Comparison of ENCODE assay signal across 8 cellular contexts in the genomic region with DNA sequence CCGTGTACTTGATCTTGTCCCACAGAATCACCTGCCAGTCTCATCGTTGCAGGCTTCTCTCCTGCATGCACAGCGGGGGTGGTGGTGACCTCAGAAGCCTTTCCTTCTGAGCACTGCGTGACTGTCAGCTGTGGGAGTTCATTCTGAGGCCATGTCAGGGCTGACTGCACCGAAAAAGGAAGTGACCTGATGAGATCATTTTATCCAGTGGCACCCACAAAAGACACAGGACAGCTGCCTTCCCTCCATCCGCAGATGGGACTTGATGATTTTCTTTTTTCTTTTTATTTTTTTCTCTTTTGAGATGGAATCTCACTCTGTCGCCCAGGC.
DNase-seq lines count a peak whose midpoint lies in the region; ATAC-seq, FAIRE-seq and TF ChIP-seq lines count a peak whose summit lies in the region.

No MANE protein-coding gene starts in this region.

- H3K27ac ChIP-seq in GM12878 (ENCODE audit: control insufficient read depth, insufficient read depth) = peak overlapping the region; percentile 60
- no peak overlapping the region for H3K27ac ChIP-seq in GM23338 (ENCODE audit: low read depth)

- peak; percentile 97 for FAIRE-seq in GM12878 (lab: Jason Lieb, UNC)

- peak; percentile 100 for TF ChIP-seq EP300 in GM12878 (IDR thresholded peaks at IDR 0.05; ENCODE audit: borderline replicate concordance in 1 of 2, control insufficient read depth in 1 of 2, low read depth in 2 of 2, low read length in 2 of 2)

- peaks cover 9% of the 10 kb centered on the region for H3K27me3 Mint-ChIP-seq in GM23338 (ENCODE audit: insufficient read depth, low read depth, poor library complexity)

- H3K36me3 Mint-ChIP-seq in GM23338 (ENCODE audit: low read depth) = peaks cover 50% of the 10 kb centered on the region

- H3K9me3 ChIP-seq in GM12878 (replicated peaks; ENCODE audit: control insufficient read depth, insufficient read depth, low read length) = no peaks in the 10 kb centered on the region

- H3K27ac Mint-ChIP-seq in GM23338 = no peak overlapping the region; the same call in 1 of the 2 replicates

- H3K4me1 ChIP-seq in GM12878 (ENCODE audit: control insufficient read depth, insufficient read depth, low read length) (peaks cover 37% of the 10 kb centered on the region), GM23338 (ENCODE audit: insufficient read depth) (no peaks in the 10 kb centered on the region)

- no peaks in the 10 kb centered on the region for H3K9me3 Mint-ChIP-seq in GM23338

- DNase-seq in GM12864 (ENCODE audit: low read depth) (peak; percentile 92), GM12878 (ENCODE audit: low read depth, low spot score) (peak; percentile 87), myocyte (ENCODE audit: low read depth) (peak; percentile 91), GM23338 (ENCODE audit: low spot score) (no peak), activated gamma-delta T cell treated with Interleukin-2 at 50 U/mL for 16 hours (no peak), NCI-H2029 (lab: John Stamatoyannopoulos, UW) (no peak)

- peak overlapping the region; percentile 81 for H3K4me2 ChIP-seq in GM12878 (ENCODE audit: control insufficient read depth, insufficient read depth)
- no peak overlapping the region for H3K4me2 ChIP-seq in GM23338

- CTCF ChIA-PET in GM12878 (lab: Yijun Ruan, JAX) = interaction anchor here (0.6 to 2.4 kb wide), 3 partner anchors 16 to 1318 kb away, joined by 3 to 13 read pairs (median 4); no protein-coding TSS in a partner anchor

- in situ Hi-C loops in GM12878 (cut with MboI) = loop anchor here (5.0 kb wide), 1 partner anchor 1309 kb away; no protein-coding TSS in a partner anchor

- RAD21 ChIA-PET in GM12878 (lab: Charles Lee; ENCODE audit: unreplicated experiment) = interaction anchor here (0.7 to 2.8 kb wide), 3 partner anchors 17 to 139 kb away, joined by 4 to 12 read pairs (median 5); no protein-coding TSS in a partner anchor

- no peak for TF ChIP-seq CTCF in GM12864 (IDR thresholded peaks at IDR 0.05; ENCODE audit: low read depth, low read length, missing control alignments)
- TF ChIP-seq CTCF in GM12878 (IDR thresholded peaks at IDR 0.05 in 2 of 3, conservative IDR thresholded peaks at IDR 0.05 in 1 of 3; ENCODE audit: control insufficient read depth in 2 of 3, extremely low read depth in 1 of 3, insufficient read depth in 1 of 3, low read depth in 3 of 3, low read length in 3 of 3) = no peak
- no peak for TF ChIP-seq CTCF in GM23338 (conservative IDR thresholded peaks at IDR 0.05; ENCODE audit: low read depth in 2 of 2)

- H3F3A ChIP-seq in GM23338 (replicated peaks; ENCODE audit: low read depth) = 0 out of 2 replicates have a peak, but pooled peaks cover 7% of the 10 kb centered on the region

- intact Hi-C loops in GM12878 (cut with micrococcal nuclease; ENCODE audit: unreplicated experiment) = loop anchor here (1.0 to 10.0 kb wide), 6 partner anchors 27 to 573 kb away; partner anchors contain the start of genes ANKRD10, ING1 and RAB20

- ATAC-seq in GM21367 (IDR thresholded peaks at IDR 0.05; ENCODE audit: unreplicated experiment) (peak; percentile 98), HG03521 (IDR thresholded peaks at IDR 0.05; ENCODE audit: unreplicated experiment) (peak; percentile 94), GM12878 (peak; percentile 96), GM23338 (no peak)

- no peak overlapping the region for H2AFZ ChIP-seq in GM12878 (ENCODE audit: control insufficient read depth, low read depth, low read length)
- H2AFZ ChIP-seq in GM23338 = no peak overlapping the region

- 2% methylated on average over 6 of the region's 7 CpGs for WGBS in GM12878 (ENCODE audit: insufficient coverage, insufficient replicate concordance, low lambda C conversion rate, missing lambda C conversion rate)

- no peak overlapping the region for H3K4me3 ChIP-seq in GM12864 (ENCODE audit: low read depth, low read length)
- peak overlapping the region; percentile 42; the same call in 1 of the 2 replicates for H3K4me3 ChIP-seq in GM12878
- H3K4me3 ChIP-seq in GM23338 = no peak overlapping the region

- no peaks in the 10 kb centered on the region for H3K27me3 ChIP-seq in GM12878 (replicated peaks in 1 of 2; ENCODE audit: control insufficient read depth in 2 of 2, insufficient read depth in 2 of 2, low read length in 1 of 2)
- no peaks in the 10 kb centered on the region for H3K27me3 ChIP-seq in GM23338 (ENCODE audit: insufficient read depth)

- H4K20me1 ChIP-seq in GM12878 (ENCODE audit: control insufficient read depth, insufficient read depth) (no peaks in the 10 kb centered on the region), GM23338 (replicated peaks; ENCODE audit: insufficient read depth) (no peaks in the 10 kb centered on the region)

- no peak overlapping the region; the same call in 1 of the 2 replicates for H3K9ac ChIP-seq in GM12878 (ENCODE audit: control insufficient read depth, insufficient read depth, low read length)

- peak; percentile 68 for TF ChIP-seq POLR2A in GM12878 (IDR thresholded peaks at IDR 0.05; ENCODE audit: low read depth, low read length)

- BruUV-seq in GM12878 (replicated peaks; lab: Mats Ljungman, UMichigan) = no TSS peak

- no peak overlapping the region for H3K4me3 Mint-ChIP-seq in GM23338

- H3K79me2 ChIP-seq in GM12878 (ENCODE audit: control insufficient read depth, insufficient read depth, low read length) = no peaks in the 10 kb centered on the region
- H3K79me2 ChIP-seq in GM23338 (replicated peaks; ENCODE audit: insufficient read depth) = no peaks in the 10 kb centered on the region

- POLR2A ChIA-PET in GM12878 (lab: Charles Lee) = interaction anchor here (0.5 to 1.3 kb wide), 4 partner anchors 12 to 483 kb away, joined by 3 read pairs; partner anchors contain the start of gene RAB20

- H3K9me2 ChIP-seq in GM23338 (ENCODE audit: insufficient read depth) = no peaks in the 10 kb centered on the region

- peak; percentile 3; the same call in 1 of the 2 replicates for TF ChIP-seq RAD21 in GM12878 (IDR thresholded peaks at IDR 0.05; ENCODE audit: insufficient read depth, low read depth, low read length)

- SMC1A ChIA-PET in GM12878 (lab: Charles Lee; ENCODE audit: uncharacterized antibody, unreplicated experiment) = interaction anchor here (0.6 to 2.8 kb wide), 5 partner anchors 10 to 490 kb away, joined by 3 to 10 read pairs (median 3); no protein-coding TSS in a partner anchor

- H3K36me3 ChIP-seq in GM12878 (ENCODE audit: control insufficient read depth in 2 of 2, insufficient read depth in 2 of 2, low read length in 1 of 2) (no peaks in the 10 kb centered on the region), GM23338 (ENCODE audit: insufficient read depth) (peaks cover 4% of the 10 kb centered on the region; the same call in 1 of the 2 replicates)

- H3K4me1 Mint-ChIP-seq in GM23338 = peaks cover 13% of the 10 kb centered on the region

TF ChIP-seq in GM12878, 131 proteins besides CTCF, POLR2A, EP300 and RAD21 (continues in another document):
- TF ChIP-seq CREM (IDR thresholded peaks at IDR 0.05; ENCODE audit: low read depth) (peak; percentile 97), TBL1XR1 (IDR thresholded peaks at IDR 0.05; ENCODE audit: low read depth, low read length) (peak; percentile 94), WRNIP1 (IDR thresholded peaks at IDR 0.05; ENCODE audit: borderline replicate concordance, low read depth, low read length) (no peak), CEBPB (IDR thresholded peaks at IDR 0.05; ENCODE audit: borderline replicate concordance in 1 of 2, low read depth in 2 of 2, low read length in 2 of 2) (no peak; a peak in 2 of 4 replicates), BMI1 (IDR thresholded peaks at IDR 0.05; ENCODE audit: borderline replicate concordance) (peak; percentile 86)

Comparison
In these comparisons a context has a peak if more than half of its experiments do, and no peak if none do; other contexts are left out.
1. DNase-seq: peak in GM12864 (single experiment), GM12878 (single experiment) and myocyte (single experiment); none in GM23338 (single experiment), activated gamma-delta T cell treated with Interleukin-2 at 50 U/mL for 16 hours (single experiment) and NCI-H2029 (single experiment).